ENCODE assay signal across 8 cellular contexts in genomic region chr2:37344453-37345361, GRCh38. TPM values are rescaled to one million over a fixed set of nuclear protein-coding genes. Genes with fewer than 3 reads are reported as not detected.
DNase-seq lines count a peak whose midpoint lies in the region; ATAC-seq and TF ChIP-seq lines count a peak whose summit lies in the region.

Gene QPCT, plus strand, starts transcription at chr2:37344630. Its CDS starts 102 bp downstream, at chr2:37344732.

- no peaks in the 10 kb centered on the region for H3K36me3 ChIP-seq in mucosa of stomach (ENCODE audit: control insufficient read depth, insufficient read depth, low read length)
- H3K36me3 ChIP-seq in stomach, result no peaks in the 10 kb centered on the region

- peak within 1 kb of the TSS; percentile 60 for H3K9ac ChIP-seq in mucosa of stomach (ENCODE audit: low read length)

- H3K4me1 ChIP-seq in mucosa of stomach (ENCODE audit: control insufficient read depth, insufficient read depth, low read length) (peaks cover 5% of the 10 kb centered on the region), stomach (peaks cover 0 to 29% (median 17%) of the 10 kb centered on the region in 4 donors)

- no peak for TF ChIP-seq EP300 in stomach (IDR thresholded peaks at IDR 0.05)

- TF ChIP-seq POLR2A in stomach (IDR thresholded peaks at IDR 0.05), result no peak

- peaks cover 3% of the 10 kb centered on the region for H3K27me3 ChIP-seq in mucosa of stomach (ENCODE audit: control insufficient read depth, insufficient read depth, low read length)
- H3K27me3 ChIP-seq in stomach, result peaks cover 0 to 4% (median 0%) of the 10 kb centered on the region in 3 donors

- ATAC-seq in HG03469 (IDR thresholded peaks at IDR 0.05; ENCODE audit: unreplicated experiment), result no peak

- DNase-seq in NCI-H1417 (lab: John Stamatoyannopoulos, UW) (peak; percentile 69 to 74 (median 71)), NCI-H1417 treated with DMSO at 0.1 percent for 48 hours (lab: John Stamatoyannopoulos, UW) (no peak), NCI-H1092 (lab: John Stamatoyannopoulos, UW) (peak; percentile 36), epidermal melanocyte (ENCODE audit: insufficient read length, low spot score) (peak; percentile 54), stomach (peak; percentile 43)
- peak in 2 of 3 experiments; percentile 44 to 48 for DNase-seq in activated CD8-positive, alpha-beta memory T cell treated with anti-CD3 and anti-CD28 coated beads for 48 hours (ENCODE audit: low read depth in 2 of 3, low spot score in 2 of 3)

- intact Hi-C loops in stomach (cut with DNase I; ENCODE audit: low total_unique reads), result no loop called here

- WGBS in stomach, 5 donors, result 1 to 4% (median 2%) methylated on average over 52 to 73 of the region's 73 CpGs

- no peak within 1 kb of the TSS for H3K4me3 ChIP-seq in mucosa of stomach (ENCODE audit: low read length)
- peak within 1 kb of the TSS; percentile 54 to 62 (median 58) for H3K4me3 ChIP-seq in stomach

- peak within 1 kb of the TSS in 4 of 5 donors; percentile 22 to 77 (median 56) for H3K27ac ChIP-seq in stomach

- no peak for TF ChIP-seq CTCF in stomach (IDR thresholded peaks at IDR 0.05)

- H3K9me3 ChIP-seq in mucosa of stomach (ENCODE audit: control insufficient read depth, low read length) (no peaks in the 10 kb centered on the region), stomach (no peaks in the 10 kb centered on the region)

RNA-seq across cellular contexts. Expression of gene QPCT, which starts in this region (rescaled TPM):
- 10 to 100 TPM in 2 of 5 donors, 1 to 10 TPM in 2, not detected in 1; 1.3 to 26.6 (median 8.6) TPM for total RNA-seq in stomach
- 1 to 10 TPM; 1.6 to 4.4 (median 3.7) TPM for polyA plus RNA-seq in stomach
